In genomic region chr7:47449810-47450586, GRCh38 we compare ENCODE assay signal across 13 cellular contexts.
DNase-seq lines count a peak whose midpoint lies in the region; FAIRE-seq and TF ChIP-seq lines count a peak whose summit lies in the region.
"Had no signal": no experiment of that assay in that cellular context is flagged by ENCODE, and none has a peak within 500 bp of the region (broad histone marks: within the 10 kb centered on the region; RNA-seq: fewer than 3 reads in every experiment).

No MANE protein-coding gene starts in this region.

- peak; percentile 47 for DNase-seq in GM04503 (ENCODE audit: low read depth)
- no peak for DNase-seq in ascending aorta (ENCODE audit: low spot score in 2 of 2)
- DNase-seq in stomach, result no peak
- no peak for DNase-seq in NCI-H2081 treated with DMSO at 0.1 percent for 48 hours (lab: John Stamatoyannopoulos, UW)
- DNase-seq in tibial nerve (ENCODE audit: low spot score in 2 of 2), result no peak
- DNase-seq in stimulated activated CD4-positive, alpha-beta T cell treated with anti-CD3 and anti-CD28 coated beads, Interleukin-12 subunit alpha, Interleukin-12 subunit beta, amount 100 ng/mL, for 4 hours, result no peak
- DNase-seq: activated CD8-positive, alpha-beta memory T cell treated with anti-CD3 and anti-CD28 coated beads for 24 hours; naive B cell; NCI-H1436 treated with DMSO at 0.1 percent for 48 hours had no signal

- H3K36me3 ChIP-seq in ascending aorta (no peaks in the 10 kb centered on the region), stomach (no peaks in the 10 kb centered on the region), tibial nerve (no peaks in the 10 kb centered on the region)

- FAIRE-seq in islet of Langerhans (lab: Jason Lieb, UNC), result peak; percentile 43
- FAIRE-seq: endometrium, GM12891, H54 had no signal

- no peak overlapping the region for H3K4me3 ChIP-seq in ascending aorta
- no peak overlapping the region for H3K4me3 ChIP-seq in stomach
- no peak overlapping the region for H3K4me3 ChIP-seq in tibial nerve

- H3K9me3 ChIP-seq in ascending aorta (no peaks in the 10 kb centered on the region), stomach (no peaks in the 10 kb centered on the region), tibial nerve (no peaks in the 10 kb centered on the region)

- TF ChIP-seq CTCF in ascending aorta (IDR thresholded peaks at IDR 0.05), result no peak
- no peak for TF ChIP-seq CTCF in stomach (IDR thresholded peaks at IDR 0.05)
- TF ChIP-seq CTCF in tibial nerve (IDR thresholded peaks at IDR 0.05), result no peak

- H3K27ac ChIP-seq in ascending aorta, result peak overlapping the region; percentile 39 to 89
- peak overlapping the region; percentile 60 to 92 (median 86) for H3K27ac ChIP-seq in stomach
- H3K27ac ChIP-seq in tibial nerve, result peak overlapping the region in 2 of 4 donors; percentile 40 to 84

- TF ChIP-seq POLR2A in stomach (IDR thresholded peaks at IDR 0.05) (no peak), tibial nerve (IDR thresholded peaks at IDR 0.05) (no peak)

- peaks cover 21 to 39% of the 10 kb centered on the region in 2 donors for H3K4me1 ChIP-seq in ascending aorta
- H3K4me1 ChIP-seq in stomach, result peaks cover 70 to 98% (median 83%) of the 10 kb centered on the region in 4 donors
- peaks cover 0 to 78% (median 28%) of the 10 kb centered on the region in 4 donors for H3K4me1 ChIP-seq in tibial nerve

- no peak for TF ChIP-seq EP300 in stomach (IDR thresholded peaks at IDR 0.05)
- TF ChIP-seq EP300 in tibial nerve (IDR thresholded peaks at IDR 0.05), result no peak

- H3K27me3 ChIP-seq in ascending aorta (no peaks in the 10 kb centered on the region), stomach (no peaks in the 10 kb centered on the region), tibial nerve (no peaks in the 10 kb centered on the region)

- intact Hi-C loops in ascending aorta (cut with DNase I) (loop anchor here (5.0 kb wide), 1 partner anchor 202 kb away; no protein-coding TSS in a partner anchor), stomach (cut with DNase I; ENCODE audit: low total_unique reads) (no loop called here)

- 69 to 83% (median 74%) methylated on average over 11 of the region's 11 CpGs for WGBS in stomach, 5 donors
- WGBS in tibial nerve, 2 donors, result 78 to 79% methylated on average over 11 of the region's 11 CpGs
